Comparison of ENCODE assay signal across 38 cellular contexts in genomic region chr16:80819988-80820387, GRCh38.
"Had no signal": no experiment of that assay in that cellular context is flagged by ENCODE, and none has a peak within 500 bp of the region (broad histone marks: within the 10 kb centered on the region; RNA-seq: fewer than 3 reads in every experiment).

No MANE protein-coding gene starts in this region.

- H3K36me3 Mint-ChIP-seq: activated naive CD4-positive, alpha-beta T cell treated with anti-CD3 and anti-CD28 coated beads, Interleukin-2, amount 50 U/mL, for 24 hours; activated naive CD4-positive, alpha-beta T cell treated with anti-CD3 and anti-CD28 coated beads, Interleukin-2, amount 50 U/mL, for 72 hours; activated naive CD8-positive, alpha-beta T cell; activated naive CD8-positive, alpha-beta T cell treated with anti-CD3 and anti-CD28 coated beads for 36 hours; activated naive CD8-positive, alpha-beta T cell treated with anti-CD3 and anti-CD28 coated beads, Interleukin-2, amount 10 ng/mL, durations not matched to agents 7 days and 5 days; brain had no signal

- H3K9me3 ChIP-seq: adrenal gland, ascending aorta, body of pancreas, breast epithelium had no signal

- H3K4me3 ChIP-seq: adrenal gland, ascending aorta, body of pancreas, breast epithelium, cardiac muscle cell had no signal

- H3K4me1 ChIP-seq: adrenal gland, ascending aorta, body of pancreas, breast epithelium had no signal

- ATAC-seq: activated naive CD4-positive, alpha-beta T cell treated with anti-CD3 and anti-CD28 coated beads, Interleukin-2, amount 50 U/mL, for 72 hours; activated naive CD8-positive, alpha-beta T cell treated with anti-CD3 and anti-CD28 coated beads, Interleukin-2, amount 50 U/mL, for 24 hours; activated T-cell treated with anti-CD3 and anti-CD28 coated beads, Interleukin-2, amount 50 U/mL, for 4 hours; activated T-cell treated with anti-CD3 and anti-CD28 coated beads, Interleukin-2, amount 50 U/mL, for 72 hours; activated T-helper 17 cell treated with anti-CD3 and anti-CD28 coated beads, Interleukin-2, amount 50 U/mL, for 72 hours; body of pancreas had no signal

- H3K27me3 ChIP-seq: ascending aorta, body of pancreas, brain microvascular endothelial cell, cardiac muscle cell had no signal

- H3K4me3 Mint-ChIP-seq: activated naive CD4-positive, alpha-beta T cell treated with anti-CD3 and anti-CD28 coated beads for 36 hours; activated naive CD4-positive, alpha-beta T cell treated with anti-CD3 and anti-CD28 coated beads, Interleukin-2, amount 10 ng/mL, durations not matched to agents 7 days and 5 days; activated naive CD4-positive, alpha-beta T cell treated with anti-CD3 and anti-CD28 coated beads, Interleukin-2, amount 50 U/mL, for 24 hours; activated naive CD8-positive, alpha-beta T cell; activated naive CD8-positive, alpha-beta T cell treated with anti-CD3 and anti-CD28 coated beads for 36 hours; activated naive CD8-positive, alpha-beta T cell treated with anti-CD3 and anti-CD28 coated beads, Interleukin-2, amount 10 ng/mL, durations not matched to agents 7 days and 5 days; activated naive CD8-positive, alpha-beta T cell treated with anti-CD3 and anti-CD28 coated beads, Interleukin-2, amount 50 U/mL, for 24 hours; activated T-cell treated with anti-CD3 and anti-CD28 coated beads, Interleukin-2, amount 50 U/mL, for 24 hours; activated T-cell treated with anti-CD3 and anti-CD28 coated beads, Interleukin-2, amount 50 U/mL, for 4 hours; activated T-cell treated with anti-CD3 and anti-CD28 coated beads, Interleukin-2, amount 50 U/mL, for 72 hours; activated T-helper 1 cell treated with anti-CD3 and anti-CD28 coated beads, Interleukin-12 subunit alpha, Interleukin-12 subunit beta, Interleukin-2, Interleukin-4 antibody, amounts not matched to agents 30 ng/mL and 10 ng/mL and 1 ng/mL, durations not matched to agents 14 hours and 24 hours and 36 hours; activated T-helper 17 cell treated with anti-CD3 and anti-CD28 coated beads, Interleukin-2, amount 50 U/mL, for 72 hours; brain; central memory CD8-positive, alpha-beta T cell had no signal

- H3K9me3 Mint-ChIP-seq: activated naive CD4-positive, alpha-beta T cell treated with anti-CD3 and anti-CD28 coated beads for 36 hours; activated naive CD4-positive, alpha-beta T cell treated with anti-CD3 and anti-CD28 coated beads, Interleukin-2, amount 50 U/mL, for 24 hours; activated naive CD4-positive, alpha-beta T cell treated with anti-CD3 and anti-CD28 coated beads, Interleukin-2, amount 50 U/mL, for 72 hours; activated naive CD8-positive, alpha-beta T cell treated with anti-CD3 and anti-CD28 coated beads for 36 hours; activated naive CD8-positive, alpha-beta T cell treated with anti-CD3 and anti-CD28 coated beads, Interleukin-2, amount 10 ng/mL, durations not matched to agents 7 days and 5 days; activated naive CD8-positive, alpha-beta T cell treated with anti-CD3 and anti-CD28 coated beads, Interleukin-2, amount 50 U/mL, for 24 hours; activated T-cell treated with anti-CD3 and anti-CD28 coated beads, Interleukin-2, amount 50 U/mL, for 24 hours; activated T-cell treated with anti-CD3 and anti-CD28 coated beads, Interleukin-2, amount 50 U/mL, for 4 hours; activated T-cell treated with anti-CD3 and anti-CD28 coated beads, Interleukin-2, amount 50 U/mL, for 72 hours; activated T-helper 17 cell treated with anti-CD3 and anti-CD28 coated beads, Interleukin-2, amount 50 U/mL, for 72 hours; activated T-helper 2 cell treated with anti-CD3 and anti-CD28 coated beads, Interferon-gamma antibody, Interleukin-2, Interleukin-4, amounts not matched to agents 10 μg/mL and 5 μg/mL and 100 μg/mL, durations not matched to agents 14 hours and 24 hours and 36 hours; central memory CD8-positive, alpha-beta T cell had no signal

- H3K4me1 Mint-ChIP-seq: activated naive CD4-positive, alpha-beta T cell treated with anti-CD3 and anti-CD28 coated beads, Interleukin-2, amount 50 U/mL, for 24 hours; activated naive CD8-positive, alpha-beta T cell treated with anti-CD3 and anti-CD28 coated beads for 36 hours; activated naive CD8-positive, alpha-beta T cell treated with anti-CD3 and anti-CD28 coated beads, Interleukin-2, amount 50 U/mL, for 24 hours; activated T-helper 17 cell treated with anti-CD3 and anti-CD28 coated beads, Interleukin-2, amount 50 U/mL, for 72 hours; brain; central memory CD8-positive, alpha-beta T cell had no signal

- H3K27me3 Mint-ChIP-seq: activated naive CD4-positive, alpha-beta T cell treated with anti-CD3 and anti-CD28 coated beads, Interleukin-2, amount 50 U/mL, for 24 hours had no signal

- H3K27ac ChIP-seq: adrenal gland, ascending aorta, body of pancreas, brain microvascular endothelial cell, breast epithelium, cardiac muscle cell had no signal

- H3K36me3 ChIP-seq: adrenal gland, ascending aorta, brain microvascular endothelial cell, breast epithelium, cardiac muscle cell had no signal

- H3K27ac Mint-ChIP-seq: activated naive CD4-positive, alpha-beta T cell treated with anti-CD3 and anti-CD28 coated beads for 36 hours; activated naive CD4-positive, alpha-beta T cell treated with anti-CD3 and anti-CD28 coated beads, Interleukin-2, amount 10 ng/mL, durations not matched to agents 7 days and 5 days; activated naive CD4-positive, alpha-beta T cell treated with anti-CD3 and anti-CD28 coated beads, Interleukin-2, amount 50 U/mL, for 24 hours; activated naive CD4-positive, alpha-beta T cell treated with anti-CD3 and anti-CD28 coated beads, Interleukin-2, amount 50 U/mL, for 72 hours; activated naive CD8-positive, alpha-beta T cell; activated naive CD8-positive, alpha-beta T cell treated with anti-CD3 and anti-CD28 coated beads for 36 hours; activated naive CD8-positive, alpha-beta T cell treated with anti-CD3 and anti-CD28 coated beads, Interleukin-2, amount 10 ng/mL, durations not matched to agents 7 days and 5 days; activated naive CD8-positive, alpha-beta T cell treated with anti-CD3 and anti-CD28 coated beads, Interleukin-2, amount 50 U/mL, for 24 hours; activated T-cell treated with anti-CD3 and anti-CD28 coated beads, Interleukin-2, amount 50 U/mL, for 24 hours; activated T-cell treated with anti-CD3 and anti-CD28 coated beads, Interleukin-2, amount 50 U/mL, for 72 hours; activated T-helper 1 cell treated with anti-CD3 and anti-CD28 coated beads, Interleukin-12 subunit alpha, Interleukin-12 subunit beta, Interleukin-2, Interleukin-4 antibody, amounts not matched to agents 30 ng/mL and 10 ng/mL and 1 ng/mL, durations not matched to agents 14 hours and 24 hours and 36 hours; activated T-helper 17 cell treated with anti-CD3 and anti-CD28 coated beads, Interleukin-2, amount 50 U/mL, for 72 hours; activated T-helper 2 cell treated with anti-CD3 and anti-CD28 coated beads, Interferon-gamma antibody, Interleukin-2, Interleukin-4, amounts not matched to agents 10 μg/mL and 5 μg/mL and 100 μg/mL, durations not matched to agents 14 hours and 24 hours and 36 hours; brain had no signal

- DNase-seq: activated effector memory CD4-positive, alpha-beta T cell treated with anti-CD3 and anti-CD28 coated beads, Interleukin-2, amount 50 U/mL, for 16 hours; activated effector memory CD4-positive, alpha-beta T cell treated with Interleukin-2 at 50 U/mL for 16 hours; activated gamma-delta T cell; activated gamma-delta T cell treated with Interleukin-2 at 50 U/mL for 16 hours; activated naive CD4-positive, alpha-beta T cell; activated naive CD4-positive, alpha-beta T cell treated with anti-CD3 and anti-CD28 coated beads for 36 hours; activated naive CD4-positive, alpha-beta T cell treated with anti-CD3 and anti-CD28 coated beads, Interleukin-2, amount 10 ng/mL, durations not matched to agents 7 days and 5 days; activated naive CD4-positive, alpha-beta T cell treated with anti-CD3 and anti-CD28 coated beads, Interleukin-2, amount 50 U/mL, for 16 hours; activated naive CD4-positive, alpha-beta T cell treated with Interleukin-2 at 50 U/mL for 16 hours; activated naive CD8-positive, alpha-beta T cell treated with anti-CD3 and anti-CD28 coated beads for 36 hours; activated naive CD8-positive, alpha-beta T cell treated with anti-CD3 and anti-CD28 coated beads, Interleukin-2, amount 10 ng/mL, durations not matched to agents 7 days and 5 days; activated naive CD8-positive, alpha-beta T cell treated with anti-CD3 and anti-CD28 coated beads, Interleukin-2, amount 50 U/mL, for 24 hours; activated T-cell treated with anti-CD3 and anti-CD28 coated beads, Interleukin-2, amount 50 U/mL, for 1 hour; activated T-cell treated with anti-CD3 and anti-CD28 coated beads, Interleukin-2, amount 50 U/mL, for 24 hours; activated T-cell treated with anti-CD3 and anti-CD28 coated beads, Interleukin-2, amount 50 U/mL, for 4 hours; activated T-cell treated with anti-CD3 and anti-CD28 coated beads, Interleukin-2, amount 50 U/mL, for 48 hours; activated T-cell treated with anti-CD3 and anti-CD28 coated beads, Interleukin-2, amount 50 U/mL, for 72 hours; adrenal gland; amniotic stem cell; amygdala; anterior cingulate cortex; aorta; body of pancreas; brain microvascular endothelial cell; caudate nucleus; central memory CD4-positive, alpha-beta T cell; cerebellar nuclear complex had no signal
